Comparison of ENCODE assay signal across 8 cellular contexts in genomic region chr19:1885398-1886119, GRCh38. TPM values are rescaled to one million over a fixed set of nuclear protein-coding genes. Genes with fewer than 3 reads are reported as not detected.
DNase-seq lines count a peak whose midpoint lies in the region; ATAC-seq and TF ChIP-seq lines count a peak whose summit lies in the region.
"Not testable (repeated sequence)": the region's sequence is repeated elsewhere in the genome, so short reads cannot be mapped to it uniquely, and the experiment has no call there.

TSS of gene ABHD17A (minus strand) at chr19:1885496. CDS start at chr19:1881566, 3,930 bp downstream.

- H3K9me3 ChIP-seq in mammary epithelial cell (replicated peaks; ENCODE audit: insufficient read depth, low read length); iPS-18c (ENCODE audit: control insufficient read depth, insufficient read depth, low read length): not testable (repeated sequence)

- dilution Hi-C loops in mammary epithelial cell (cut with HindIII; ENCODE audit: low sequenced_read_pairs) = not testable (repeated sequence)

- not testable (repeated sequence) for H3K27me3 Mint-ChIP-seq in activated B cell treated with CpG ODN at 0.5 μM for 24 hours

- DNase-seq in NCI-H446 (lab: John Stamatoyannopoulos, UW) (peak; percentile 88 to 98), activated B cell treated with CpG ODN at 0.5 μM for 24 hours (peak; percentile 95), mammary epithelial cell (peak; percentile 89), skeletal muscle cell (ENCODE audit: low read depth) (peak; percentile 72)

- intact Hi-C loops in activated B cell treated with CpG ODN at 0.5 μM for 24 hours (cut with micrococcal nuclease) (loop anchor here (1.0 to 2.0 kb wide), 4 partner anchors 9 to 21 kb away; partner anchors contain the start of genes ADAT3 and SCAMP4), mammary epithelial cell (cut with micrococcal nuclease) (loop anchor here (1.0 kb wide), 2 partner anchors 20 to 211 kb away; partner anchors contain the start of genes ADAT3, IZUMO4, MOB3A and SCAMP4)

- peak within 1 kb of the TSS; percentile 78 for H3K9ac ChIP-seq in mammary epithelial cell (ENCODE audit: insufficient read depth, low read length)

- H3K9me3 Mint-ChIP-seq in activated B cell treated with CpG ODN at 0.5 μM for 24 hours = not testable (repeated sequence)

- peak within 1 kb of the TSS; percentile 94 for H3K4me2 ChIP-seq in mammary epithelial cell (ENCODE audit: insufficient read depth, low read depth, low read length)

- ATAC-seq in HG03159 (IDR thresholded peaks at IDR 0.05; ENCODE audit: unreplicated experiment) (peak; percentile 71), activated B cell treated with CpG ODN at 0.5 μM for 24 hours (ENCODE audit: low read depth) (peak; percentile 96)

- not testable (repeated sequence) for H3K27me3 ChIP-seq in mammary epithelial cell (ENCODE audit: insufficient read depth, low read length)

- not testable (repeated sequence) for H4K20me1 ChIP-seq in mammary epithelial cell (ENCODE audit: insufficient read depth, low read length)

- peaks cover 41% of the 10 kb centered on the region for H3K4me1 Mint-ChIP-seq in activated B cell treated with CpG ODN at 0.5 μM for 24 hours

- peak; percentile 49 for TF ChIP-seq POLR2A in GM18526 (IDR thresholded peaks at IDR 0.05; ENCODE audit: extremely low read depth, insufficient read length)

- H3K36me3 Mint-ChIP-seq in activated B cell treated with CpG ODN at 0.5 μM for 24 hours (ENCODE audit: low read depth) = not testable (repeated sequence)

- peak within 1 kb of the TSS; percentile 93 for H3K4me3 Mint-ChIP-seq in activated B cell treated with CpG ODN at 0.5 μM for 24 hours

- WGBS in mammary epithelial cell (ENCODE audit: low coverage, missing lambda C conversion rate) = 32% methylated on average over 21 of the region's 46 CpGs

- peaks cover 19% of the 10 kb centered on the region for H3K4me1 ChIP-seq in mammary epithelial cell (ENCODE audit: insufficient read depth, low read length)

- TF ChIP-seq CTCF in 22Rv1 (IDR thresholded peaks at IDR 0.05); activated B cell treated with CpG ODN at 0.5 μM for 24 hours (IDR thresholded peaks at IDR 0.05); mammary epithelial cell (conservative IDR thresholded peaks at IDR 0.05 in 1 of 2, IDR thresholded peaks at IDR 0.05 in 1 of 2; ENCODE audit: extremely low read depth in 1 of 2, insufficient read depth in 1 of 2, low read depth in 1 of 2, low read length in 2 of 2): not testable (repeated sequence)

- POLR2A ChIA-PET in activated B cell treated with CpG ODN at 0.5 μM for 24 hours (lab: Charles Lee) = interaction anchor here (0.5 to 2.6 kb wide), 9 partner anchors 9 to 1188 kb away, joined by 3 to 25 read pairs (median 6); no protein-coding TSS in a partner anchor

- H3K27ac ChIP-seq in 22Rv1 = peak within 1 kb of the TSS; percentile 61
- peak within 1 kb of the TSS; percentile 76 for H3K27ac ChIP-seq in mammary epithelial cell (ENCODE audit: insufficient read depth, low read depth, low read length)

- H3K27ac Mint-ChIP-seq in activated B cell treated with CpG ODN at 0.5 μM for 24 hours = peak within 1 kb of the TSS; percentile 82

- in situ Hi-C loops in mammary epithelial cell (cut with MboI; ENCODE audit: low sequenced_read_pairs in 2 of 2) = not testable (repeated sequence)

- H3K79me2 ChIP-seq in mammary epithelial cell (ENCODE audit: insufficient read depth, low read length) = peaks cover 43% of the 10 kb centered on the region

- not testable (repeated sequence) for H3K36me3 ChIP-seq in mammary epithelial cell (ENCODE audit: insufficient read depth, low read length)

- peak within 1 kb of the TSS; percentile 72 for H2AFZ ChIP-seq in mammary epithelial cell (ENCODE audit: low read depth, low read length)

- CTCF ChIA-PET in activated B cell treated with CpG ODN at 0.5 μM for 24 hours (lab: Charles Lee); mammary epithelial cell (lab: Charles Lee; ENCODE audit: low non-redundant PET): not testable (repeated sequence)

- not testable (repeated sequence) for BruUV-seq in mammary epithelial cell (replicated peaks; lab: Mats Ljungman, UMichigan)

- H3K4me3 ChIP-seq in mammary epithelial cell (replicated peaks in 1 of 3; ENCODE audit: insufficient read depth in 1 of 3, low read depth in 2 of 3, low read length in 3 of 3) (peak within 1 kb of the TSS; percentile 90 to 98 (median 91)), iPS-18c (ENCODE audit: insufficient read depth, low read depth, low read length) (peak within 1 kb of the TSS; percentile 95), skeletal muscle cell (ENCODE audit: low read depth, low read length) (peak within 1 kb of the TSS; percentile 96)

RNA-seq across cellular contexts. Expression of gene ABHD17A, which starts in this region (rescaled TPM):
- total RNA-seq in activated B cell treated with CpG ODN at 0.5 μM for 24 hours (57.4 and 64.3 TPM in 2 replicates), mammary epithelial cell (10 to 100 TPM; 46.2 to 61.5 TPM)
- polyA plus RNA-seq in mammary epithelial cell = 56.8 TPM
- polyA minus RNA-seq in mammary epithelial cell = 7.2 TPM

Comparison
In these comparisons a context has a peak if more than half of its experiments do, and no peak if none do; other contexts are left out.
1. Peak in every context shown above with its lines: DNase-seq, ATAC-seq, H3K4me3 ChIP-seq and H3K27ac ChIP-seq.